8 cellular contexts compared by ENCODE assay signal in genomic region chr10:8404721-8405120, GRCh38.
DNase-seq lines count a peak whose midpoint lies in the region; ATAC-seq and TF ChIP-seq lines count a peak whose summit lies in the region.

No MANE protein-coding gene starts in this region.

- H3K4me3 Mint-ChIP-seq in activated CD8-positive, alpha-beta memory T cell treated with anti-CD3 and anti-CD28 coated beads, Interleukin-2, amount 10 ng/mL, durations not matched to agents 7 days and 5 days, result peak overlapping the region; percentile 70

- H3K27me3 ChIP-seq in testis, result no peaks in the 10 kb centered on the region

- peak overlapping the region; percentile 92 for H3K27ac Mint-ChIP-seq in activated CD8-positive, alpha-beta memory T cell treated with anti-CD3 and anti-CD28 coated beads, Interleukin-2, amount 10 ng/mL, durations not matched to agents 7 days and 5 days

- WGBS in testis, 2 donors, result 45 to 52% methylated on average over 1 of the region's 1 CpG

- peak; percentile 54 for ATAC-seq in activated CD8-positive, alpha-beta memory T cell treated with anti-CD3 and anti-CD28 coated beads, Interleukin-2, amount 10 ng/mL, durations not matched to agents 7 days and 5 days
- peak; percentile 58 for ATAC-seq in HG03025 (IDR thresholded peaks at IDR 0.05; ENCODE audit: low FRiP score, unreplicated experiment)

- H3K36me3 ChIP-seq in testis (ENCODE audit: low read depth, missing control alignments), result no peaks in the 10 kb centered on the region

- intact Hi-C loops in testis (cut with DNase I; ENCODE audit: low total_unique reads), result no loop called here

- H3K27me3 Mint-ChIP-seq in activated CD8-positive, alpha-beta memory T cell treated with anti-CD3 and anti-CD28 coated beads, Interleukin-2, amount 10 ng/mL, durations not matched to agents 7 days and 5 days, result no peaks in the 10 kb centered on the region

- DNase-seq in activated CD8-positive, alpha-beta memory T cell treated with anti-CD3 and anti-CD28 coated beads, Interleukin-2, amount 10 ng/mL, durations not matched to agents 7 days and 5 days, result peak; percentile 82
- DNase-seq in activated CD8-positive, alpha-beta memory T cell treated with anti-CD3 and anti-CD28 coated beads, Interleukin-2, amount 50 U/mL, for 4 hours, result no peak
- peak; percentile 42 for DNase-seq in T-helper 9 cell
- peak in 5 of 6 experiments; percentile 47 to 90 (median 90) for DNase-seq in stimulated activated naive CD4-positive, alpha-beta T cell (lab: John Stamatoyannopoulos, UW)
- no peak for DNase-seq in testis
- no peak for DNase-seq in AG08396 (ENCODE audit: low spot score)
- no peak for DNase-seq in cerebellum (ENCODE audit: low spot score)

- no peak for TF ChIP-seq POLR2A in testis (IDR thresholded peaks at IDR 0.05)

- H3K4me1 ChIP-seq in testis, result no peaks in the 10 kb centered on the region

- no peak for TF ChIP-seq CTCF in testis (IDR thresholded peaks at IDR 0.05)

- H3K4me1 Mint-ChIP-seq in activated CD8-positive, alpha-beta memory T cell treated with anti-CD3 and anti-CD28 coated beads, Interleukin-2, amount 10 ng/mL, durations not matched to agents 7 days and 5 days, result peaks cover 77% of the 10 kb centered on the region

- H3K36me3 Mint-ChIP-seq in activated CD8-positive, alpha-beta memory T cell treated with anti-CD3 and anti-CD28 coated beads, Interleukin-2, amount 10 ng/mL, durations not matched to agents 7 days and 5 days, result peaks cover 7% of the 10 kb centered on the region

- CTCF ChIA-PET in activated CD8-positive, alpha-beta memory T cell treated with anti-CD3 and anti-CD28 coated beads, Interleukin-2, amount 10 ng/mL, durations not matched to agents 7 days and 5 days (lab: Charles Lee), result interaction anchor here (5.2 kb wide), 1 partner anchor 11 kb away, joined by 25 read pairs; no protein-coding TSS in a partner anchor

- H3K4me3 ChIP-seq in testis, result no peak overlapping the region

- no peaks in the 10 kb centered on the region for H3K9me3 ChIP-seq in testis

- no peaks in the 10 kb centered on the region for H3K9me3 Mint-ChIP-seq in activated CD8-positive, alpha-beta memory T cell treated with anti-CD3 and anti-CD28 coated beads, Interleukin-2, amount 10 ng/mL, durations not matched to agents 7 days and 5 days (ENCODE audit: low read depth)

- no peak overlapping the region for H3K27ac ChIP-seq in testis

Comparison
In these comparisons a context has a peak if more than half of its experiments do, and no peak if none do; other contexts are left out.
1. DNase-seq: peak in activated CD8-positive, alpha-beta memory T cell treated with anti-CD3 and anti-CD28 coated beads, Interleukin-2, amount 10 ng/mL, durations not matched to agents 7 days and 5 days (single experiment), T-helper 9 cell (single experiment) and stimulated activated naive CD4-positive, alpha-beta T cell (5 of 6); none in activated CD8-positive, alpha-beta memory T cell treated with anti-CD3 and anti-CD28 coated beads, Interleukin-2, amount 50 U/mL, for 4 hours (single experiment), testis (single experiment), AG08396 (single experiment) and cerebellum (single experiment).